ENCODE assay signal across 16 cellular contexts in genomic region chr2:11655495-11655894, GRCh38. TPM values are rescaled to one million over a fixed set of nuclear protein-coding genes. Genes with fewer than 3 reads are reported as not detected.
DNase-seq lines count a peak whose midpoint lies in the region; ATAC-seq and TF ChIP-seq lines count a peak whose summit lies in the region.
"Had no signal": no experiment of that assay in that cellular context is flagged by ENCODE, and none has a peak within 500 bp of the region (broad histone marks: within the 10 kb centered on the region; RNA-seq: fewer than 3 reads in every experiment).

No MANE protein-coding gene starts in this region.

- H3K4me1 ChIP-seq in HEK293 (ENCODE audit: control insufficient read depth, insufficient read depth, low read length) (no peaks in the 10 kb centered on the region), PC-3 (ENCODE audit: insufficient read depth, low read length) (peaks cover 31% of the 10 kb centered on the region), hepatocyte (ENCODE audit: insufficient read depth) (peaks cover 6% of the 10 kb centered on the region), mammary epithelial cell (ENCODE audit: insufficient read depth, low read length) (no peaks in the 10 kb centered on the region)

- TF ChIP-seq CTCF in AG09309 (IDR thresholded peaks at IDR 0.05; ENCODE audit: control insufficient read depth, insufficient read depth, low read depth, low read length, missing control alignments) (no peak), HEK293 (tag by site-specific recombination; IDR thresholded peaks at IDR 0.05) (no peak), PC-3 (conservative IDR thresholded peaks at IDR 0.05; ENCODE audit: low read depth, low read length) (no peak), hepatocyte (IDR thresholded peaks at IDR 0.05; ENCODE audit: poor library complexity) (no peak), mammary epithelial cell (conservative IDR thresholded peaks at IDR 0.05 in 1 of 2, IDR thresholded peaks at IDR 0.05 in 1 of 2; ENCODE audit: extremely low read depth in 1 of 2, insufficient read depth in 1 of 2, low read depth in 1 of 2, low read length in 2 of 2) (no peak)

- H3K4me2 ChIP-seq in PC-3 (ENCODE audit: low read length) (no peak overlapping the region), hepatocyte (no peak overlapping the region), mammary epithelial cell (ENCODE audit: insufficient read depth, low read depth, low read length) (no peak overlapping the region)
- H3K4me2 ChIP-seq: BLaER1 treated with 17β-estradiol and CSF1 and Interleukin-3, amounts not matched to agents 10 nM and 100 nM had no signal

- dilution Hi-C loops in mammary epithelial cell (cut with HindIII; ENCODE audit: low sequenced_read_pairs): no loop called here

- H3K9ac ChIP-seq in PC-3 (ENCODE audit: low read length) (no peak overlapping the region), mammary epithelial cell (ENCODE audit: insufficient read depth, low read length) (no peak overlapping the region)
- H3K9ac ChIP-seq: BLaER1 treated with 17β-estradiol and CSF1 and Interleukin-3, amounts not matched to agents 10 nM and 100 nM had no signal

- H2AFZ ChIP-seq in PC-3 (ENCODE audit: low read length) (no peak overlapping the region), hepatocyte (no peak overlapping the region), mammary epithelial cell (ENCODE audit: low read depth, low read length) (no peak overlapping the region)

- 30% methylated on average over 4 of the region's 4 CpGs for WGBS in hepatocyte (ENCODE audit: low lambda C conversion rate, missing lambda C conversion rate)
- 76% methylated on average over 4 of the region's 4 CpGs for WGBS in mammary epithelial cell (ENCODE audit: low coverage, missing lambda C conversion rate)

- H4K20me1 ChIP-seq in PC-3 (ENCODE audit: low read length) (no peaks in the 10 kb centered on the region), hepatocyte (ENCODE audit: insufficient read depth, poor library complexity, severe bottlenecking) (no peaks in the 10 kb centered on the region), mammary epithelial cell (ENCODE audit: insufficient read depth, low read length) (no peaks in the 10 kb centered on the region)
- H4K20me1 ChIP-seq: BLaER1 treated with 17β-estradiol and CSF1 and Interleukin-3, amounts not matched to agents 10 nM and 100 nM had no signal

- DNase-seq in AG09309 (ENCODE audit: low read depth): peak; percentile 27
- DNase-seq in PC-3: peak; percentile 60
- DNase-seq in hepatocyte (ENCODE audit: low spot score): peak; percentile 39
- no peak for DNase-seq in mammary epithelial cell
- no peak for DNase-seq in H7
- DNase-seq: 8988T; CD4-positive, alpha-beta T cell; DMS79; EL had no signal

- no peaks in the 10 kb centered on the region for H3K9me2 ChIP-seq in PC-3 (replicated peaks; ENCODE audit: low read length)
- no peaks in the 10 kb centered on the region for H3K9me2 ChIP-seq in hepatocyte (replicated peaks; ENCODE audit: insufficient read depth)

- CTCF ChIA-PET in HEK293 (lab: Yijun Ruan, JAX) (interaction anchor here (1.0 to 1.1 kb wide), 2 partner anchors 26 to 70 kb away, joined by 3 read pairs; no protein-coding TSS in a partner anchor), PC-3 (lab: Charles Lee) (no interaction called here), mammary epithelial cell (lab: Charles Lee; ENCODE audit: low non-redundant PET) (no interaction called here)

- intact Hi-C loops in PC-3 (cut with micrococcal nuclease) (no loop called here), mammary epithelial cell (cut with micrococcal nuclease) (no loop called here)

- in situ Hi-C loops in mammary epithelial cell (cut with MboI; ENCODE audit: low sequenced_read_pairs in 2 of 2): no loop called here

- POLR2A ChIA-PET in HEK293 (lab: Yijun Ruan, JAX): no interaction called here
- POLR2A ChIA-PET in PC-3 (lab: Charles Lee; ENCODE audit: unreplicated experiment): no interaction called here

- BruUV-seq in PC-3 (replicated peaks; lab: Mats Ljungman, UMichigan) (no TSS peak), mammary epithelial cell (replicated peaks; lab: Mats Ljungman, UMichigan) (no TSS peak)

- H3K9me3 ChIP-seq in HEK293 (ENCODE audit: control insufficient read depth, insufficient read depth, low read depth, low read length): no peaks in the 10 kb centered on the region
- H3K9me3 ChIP-seq in PC-3 (ENCODE audit: low read length): no peaks in the 10 kb centered on the region
- no peaks in the 10 kb centered on the region for H3K9me3 ChIP-seq in hepatocyte (ENCODE audit: low read depth)
- H3K9me3 ChIP-seq in mammary epithelial cell (replicated peaks; ENCODE audit: insufficient read depth, low read length): no peaks in the 10 kb centered on the region
- H3K9me3 ChIP-seq: BLaER1 treated with 17β-estradiol and CSF1 and Interleukin-3, amounts not matched to agents 10 nM and 100 nM had no signal

- H3K4me3 ChIP-seq in AG09309 (ENCODE audit: control insufficient read depth, low read depth, low read length): no peak overlapping the region
- no peak overlapping the region for H3K4me3 ChIP-seq in HEK293 (ENCODE audit: low read depth, low read length)
- no peak overlapping the region for H3K4me3 ChIP-seq in PC-3 (ENCODE audit: low read length)
- no peak overlapping the region for H3K4me3 ChIP-seq in hepatocyte
- no peak overlapping the region for H3K4me3 ChIP-seq in mammary epithelial cell (replicated peaks in 1 of 3; ENCODE audit: insufficient read depth in 1 of 3, low read depth in 2 of 3, low read length in 3 of 3)
- H3K4me3 ChIP-seq in H7 (ENCODE audit: insufficient read depth, low read depth, low read length): no peak overlapping the region
- H3K4me3 ChIP-seq: BLaER1 treated with 17β-estradiol and CSF1 and Interleukin-3, amounts not matched to agents 10 nM and 100 nM; K562 had no signal

- peak; percentile 25 for ATAC-seq in PC-3
- ATAC-seq in HG03097 (IDR thresholded peaks at IDR 0.05; ENCODE audit: low FRiP score, unreplicated experiment): no peak
- no peak for ATAC-seq in GM18909 (IDR thresholded peaks at IDR 0.05; ENCODE audit: poor library complexity, unreplicated experiment)
- ATAC-seq: HCT116, K562 had no signal

- H3K79me2 ChIP-seq in PC-3 (ENCODE audit: low read length) (no peaks in the 10 kb centered on the region), hepatocyte (no peaks in the 10 kb centered on the region), mammary epithelial cell (ENCODE audit: insufficient read depth, low read length) (no peaks in the 10 kb centered on the region)

- H3K36me3 ChIP-seq in HEK293 (ENCODE audit: control insufficient read depth in 2 of 2, insufficient read depth in 1 of 2, low read length in 2 of 2) (no peaks in the 10 kb centered on the region), PC-3 (ENCODE audit: low read depth, low read length) (no peaks in the 10 kb centered on the region), hepatocyte (replicated peaks; ENCODE audit: insufficient read depth, low read depth) (no peaks in the 10 kb centered on the region), mammary epithelial cell (ENCODE audit: insufficient read depth, low read length) (no peaks in the 10 kb centered on the region), H7 (replicated peaks; ENCODE audit: control insufficient read depth, insufficient read depth, low read length) (no peaks in the 10 kb centered on the region)
- H3K36me3 ChIP-seq: BLaER1 treated with 17β-estradiol and CSF1 and Interleukin-3, amounts not matched to agents 10 nM and 100 nM had no signal

- H3K27me3 ChIP-seq in PC-3 (ENCODE audit: low read length) (no peaks in the 10 kb centered on the region), hepatocyte (no peaks in the 10 kb centered on the region), mammary epithelial cell (ENCODE audit: insufficient read depth, low read length) (peaks cover 4% of the 10 kb centered on the region), H7 (ENCODE audit: control insufficient read depth, insufficient read depth, low read length) (no peaks in the 10 kb centered on the region)
- H3K27me3 ChIP-seq: BLaER1 treated with 17β-estradiol and CSF1 and Interleukin-3, amounts not matched to agents 10 nM and 100 nM had no signal

- no peak overlapping the region for H3K27ac ChIP-seq in HEK293 (ENCODE audit: extremely low read depth, low read depth, low read length)
- no peak overlapping the region for H3K27ac ChIP-seq in PC-3 (ENCODE audit: low read length)
- no peak overlapping the region for H3K27ac ChIP-seq in hepatocyte
- no peak overlapping the region for H3K27ac ChIP-seq in mammary epithelial cell (ENCODE audit: insufficient read depth, low read depth, low read length)
- H3K27ac ChIP-seq: BLaER1 treated with 17β-estradiol and CSF1 and Interleukin-3, amounts not matched to agents 10 nM and 100 nM had no signal

- no peaks in the 10 kb centered on the region for H3F3A ChIP-seq in PC-3 (ENCODE audit: low read length, unreplicated experiment)

TF ChIP-seq in HEK293, 187 proteins besides CTCF, POLR2A, EP300 and RAD21 (continues in another document):
- peak; percentile 76 for TF ChIP-seq ZNF843 (tag by site-specific recombination; IDR thresholded peaks at IDR 0.05)
- TF ChIP-seq ZNF677 (tag by site-specific recombination; IDR thresholded peaks at IDR 0.05): peak; percentile 84
- no peak for TF ChIP-seq ZNF645 (tag by site-specific recombination; IDR thresholded peaks at IDR 0.05)
- TF ChIP-seq IKZF3 (tag by site-specific recombination; IDR thresholded peaks at IDR 0.05): 0 out of 2 replicates have a peak, but pooled peaks have one; percentile 13
- TF ChIP-seq ZNF561 (tag by site-specific recombination; IDR thresholded peaks at IDR 0.05; ENCODE audit: borderline replicate concordance): peak; percentile 60; the same call in 1 of the 2 replicates
- TF ChIP-seq ZNF10 (tag by site-specific recombination; IDR thresholded peaks at IDR 0.05): 0 out of 2 replicates have a peak, but pooled peaks have one; percentile 29

RNA-seq across cellular contexts. Expression of gene NTSR2, which starts 14.5 kb away (rescaled TPM):
- total RNA-seq in PC-3 (2014; rRNA removed) (not detected in 2 replicates), hepatocyte (not detected in 2 replicates), mammary epithelial cell (not detected)
- polyA plus RNA-seq in hepatocyte (0.28 TPM in 1 of 2 replicates, not detected in the other), mammary epithelial cell (not detected)
- not detected for polyA minus RNA-seq in mammary epithelial cell
- total RNA-seq in H7 (2014; rRNA removed; shearing (Covaris generic)): not detected in 2 replicates
- total RNA-seq: CD4-positive, alpha-beta T cell; H4; K562 had no signal
- polyA plus RNA-seq: K562 had no signal

Comparison
In these comparisons a context has a peak if more than half of its experiments do, and no peak if none do; other contexts are left out.
1. DNase-seq: peak in AG09309 (single experiment), PC-3 (single experiment) and hepatocyte (single experiment); none in mammary epithelial cell (single experiment) and H7 (single experiment).